Comparison of ENCODE assay signal across 2 cellular contexts in genomic region chr7:117669818-117670217, GRCh38.
TF ChIP-seq lines count a peak whose summit lies in the region.

No MANE protein-coding gene starts in this region.

TF ChIP-seq in GM23338, 12 proteins besides CTCF, POLR2A, EP300 and RAD21 (continued from another document):
- TF ChIP-seq, protein P1, sequence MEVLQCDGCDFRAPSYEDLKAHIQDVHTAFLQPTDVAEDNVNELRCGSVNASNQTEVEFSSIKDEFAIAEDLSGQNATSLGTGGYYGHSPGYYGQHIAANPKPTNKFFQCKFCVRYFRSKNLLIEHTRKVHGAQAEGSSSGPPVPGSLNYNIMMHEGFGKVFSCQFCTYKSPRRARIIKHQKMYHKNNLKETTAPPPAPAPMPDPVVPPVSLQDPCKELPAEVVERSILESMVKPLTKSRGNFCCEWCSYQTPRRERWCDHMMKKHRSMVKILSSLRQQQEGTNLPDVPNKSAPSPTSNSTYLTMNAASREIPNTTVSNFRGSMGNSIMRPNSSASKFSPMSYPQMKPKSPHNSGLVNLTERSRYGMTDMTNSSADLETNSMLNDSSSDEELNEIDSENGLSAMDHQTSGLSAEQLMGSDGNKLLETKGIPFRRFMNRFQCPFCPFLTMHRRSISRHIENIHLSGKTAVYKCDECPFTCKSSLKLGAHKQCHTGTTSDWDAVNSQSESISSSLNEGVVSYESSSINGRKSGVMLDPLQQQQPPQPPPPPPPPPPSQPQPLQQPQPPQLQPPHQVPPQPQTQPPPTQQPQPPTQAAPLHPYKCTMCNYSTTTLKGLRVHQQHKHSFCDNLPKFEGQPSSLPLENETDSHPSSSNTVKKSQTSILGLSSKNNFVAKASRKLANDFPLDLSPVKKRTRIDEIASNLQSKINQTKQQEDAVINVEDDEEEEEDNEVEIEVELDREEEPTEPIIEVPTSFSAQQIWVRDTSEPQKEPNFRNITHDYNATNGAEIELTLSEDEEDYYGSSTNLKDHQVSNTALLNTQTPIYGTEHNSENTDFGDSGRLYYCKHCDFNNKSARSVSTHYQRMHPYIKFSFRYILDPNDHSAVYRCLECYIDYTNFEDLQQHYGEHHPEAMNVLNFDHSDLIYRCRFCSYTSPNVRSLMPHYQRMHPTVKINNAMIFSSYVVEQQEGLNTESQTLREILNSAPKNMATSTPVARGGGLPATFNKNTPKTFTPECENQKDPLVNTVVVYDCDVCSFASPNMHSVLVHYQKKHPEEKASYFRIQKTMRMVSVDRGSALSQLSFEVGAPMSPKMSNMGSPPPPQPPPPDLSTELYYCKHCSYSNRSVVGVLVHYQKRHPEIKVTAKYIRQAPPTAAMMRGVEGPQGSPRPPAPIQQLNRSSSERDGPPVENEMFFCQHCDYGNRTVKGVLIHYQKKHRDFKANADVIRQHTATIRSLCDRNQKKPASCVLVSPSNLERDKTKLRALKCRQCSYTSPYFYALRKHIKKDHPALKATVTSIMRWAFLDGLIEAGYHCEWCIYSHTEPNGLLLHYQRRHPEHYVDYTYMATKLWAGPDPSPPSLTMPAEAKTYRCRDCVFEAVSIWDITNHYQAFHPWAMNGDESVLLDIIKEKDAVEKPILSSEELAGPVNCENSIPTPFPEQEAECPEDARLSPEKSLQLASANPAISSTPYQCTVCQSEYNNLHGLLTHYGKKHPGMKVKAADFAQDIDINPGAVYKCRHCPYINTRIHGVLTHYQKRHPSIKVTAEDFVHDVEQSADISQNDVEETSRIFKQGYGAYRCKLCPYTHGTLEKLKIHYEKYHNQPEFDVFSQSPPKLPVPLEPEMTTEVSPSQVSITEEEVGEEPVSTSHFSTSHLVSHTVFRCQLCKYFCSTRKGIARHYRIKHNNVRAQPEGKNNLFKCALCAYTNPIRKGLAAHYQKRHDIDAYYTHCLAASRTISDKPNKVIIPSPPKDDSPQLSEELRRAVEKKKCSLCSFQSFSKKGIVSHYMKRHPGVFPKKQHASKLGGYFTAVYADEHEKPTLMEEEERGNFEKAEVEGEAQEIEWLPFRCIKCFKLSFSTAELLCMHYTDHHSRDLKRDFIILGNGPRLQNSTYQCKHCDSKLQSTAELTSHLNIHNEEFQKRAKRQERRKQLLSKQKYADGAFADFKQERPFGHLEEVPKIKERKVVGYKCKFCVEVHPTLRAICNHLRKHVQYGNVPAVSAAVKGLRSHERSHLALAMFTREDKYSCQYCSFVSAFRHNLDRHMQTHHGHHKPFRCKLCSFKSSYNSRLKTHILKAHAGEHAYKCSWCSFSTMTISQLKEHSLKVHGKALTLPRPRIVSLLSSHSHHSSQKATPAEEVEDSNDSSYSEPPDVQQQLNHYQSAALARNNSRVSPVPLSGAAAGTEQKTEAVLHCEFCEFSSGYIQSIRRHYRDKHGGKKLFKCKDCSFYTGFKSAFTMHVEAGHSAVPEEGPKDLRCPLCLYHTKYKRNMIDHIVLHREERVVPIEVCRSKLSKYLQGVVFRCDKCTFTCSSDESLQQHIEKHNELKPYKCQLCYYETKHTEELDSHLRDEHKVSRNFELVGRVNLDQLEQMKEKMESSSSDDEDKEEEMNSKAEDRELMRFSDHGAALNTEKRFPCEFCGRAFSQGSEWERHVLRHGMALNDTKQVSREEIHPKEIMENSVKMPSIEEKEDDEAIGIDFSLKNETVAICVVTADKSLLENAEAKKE (CRISPR knock-in tag; IDR thresholded peaks at IDR 0.05), result no peak
- no peak for TF ChIP-seq POLR2AphosphoS5 (IDR thresholded peaks at IDR 0.05; ENCODE audit: low read depth)

TF ChIP-seq in WTC11, 78 proteins besides CTCF, POLR2A, EP300 and RAD21 (continued from another document):
- no peak for TF ChIP-seq FOXP4 (CRISPR knock-in tag; IDR thresholded peaks at IDR 0.05)
- TF ChIP-seq NR3C1 (CRISPR knock-in tag; conservative IDR thresholded peaks at IDR 0.05; ENCODE audit: low read depth), result no peak
- no peak for TF ChIP-seq FOXK1 (CRISPR knock-in tag; IDR thresholded peaks at IDR 0.05)
- no peak for TF ChIP-seq AFF4 (CRISPR knock-in tag; IDR thresholded peaks at IDR 0.05; ENCODE audit: borderline replicate concordance)
- TF ChIP-seq RELA (CRISPR knock-in tag; IDR thresholded peaks at IDR 0.05; ENCODE audit: borderline replicate concordance), result no peak
- no peak for TF ChIP-seq ELF4 (CRISPR knock-in tag; IDR thresholded peaks at IDR 0.05; ENCODE audit: low read depth)
- TF ChIP-seq, protein P2, sequence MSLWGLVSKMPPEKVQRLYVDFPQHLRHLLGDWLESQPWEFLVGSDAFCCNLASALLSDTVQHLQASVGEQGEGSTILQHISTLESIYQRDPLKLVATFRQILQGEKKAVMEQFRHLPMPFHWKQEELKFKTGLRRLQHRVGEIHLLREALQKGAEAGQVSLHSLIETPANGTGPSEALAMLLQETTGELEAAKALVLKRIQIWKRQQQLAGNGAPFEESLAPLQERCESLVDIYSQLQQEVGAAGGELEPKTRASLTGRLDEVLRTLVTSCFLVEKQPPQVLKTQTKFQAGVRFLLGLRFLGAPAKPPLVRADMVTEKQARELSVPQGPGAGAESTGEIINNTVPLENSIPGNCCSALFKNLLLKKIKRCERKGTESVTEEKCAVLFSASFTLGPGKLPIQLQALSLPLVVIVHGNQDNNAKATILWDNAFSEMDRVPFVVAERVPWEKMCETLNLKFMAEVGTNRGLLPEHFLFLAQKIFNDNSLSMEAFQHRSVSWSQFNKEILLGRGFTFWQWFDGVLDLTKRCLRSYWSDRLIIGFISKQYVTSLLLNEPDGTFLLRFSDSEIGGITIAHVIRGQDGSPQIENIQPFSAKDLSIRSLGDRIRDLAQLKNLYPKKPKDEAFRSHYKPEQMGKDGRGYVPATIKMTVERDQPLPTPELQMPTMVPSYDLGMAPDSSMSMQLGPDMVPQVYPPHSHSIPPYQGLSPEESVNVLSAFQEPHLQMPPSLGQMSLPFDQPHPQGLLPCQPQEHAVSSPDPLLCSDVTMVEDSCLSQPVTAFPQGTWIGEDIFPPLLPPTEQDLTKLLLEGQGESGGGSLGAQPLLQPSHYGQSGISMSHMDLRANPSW (CRISPR knock-in tag; conservative IDR thresholded peaks at IDR 0.05; ENCODE audit: low read depth), result no peak
- no peak for TF ChIP-seq SMAD3 (CRISPR knock-in tag; IDR thresholded peaks at IDR 0.05; ENCODE audit: borderline replicate concordance)
- TF ChIP-seq GRHL2 (CRISPR knock-in tag; IDR thresholded peaks at IDR 0.05; ENCODE audit: insufficient replicate concordance, severe bottlenecking), result no peak
